In the genomic region with DNA sequence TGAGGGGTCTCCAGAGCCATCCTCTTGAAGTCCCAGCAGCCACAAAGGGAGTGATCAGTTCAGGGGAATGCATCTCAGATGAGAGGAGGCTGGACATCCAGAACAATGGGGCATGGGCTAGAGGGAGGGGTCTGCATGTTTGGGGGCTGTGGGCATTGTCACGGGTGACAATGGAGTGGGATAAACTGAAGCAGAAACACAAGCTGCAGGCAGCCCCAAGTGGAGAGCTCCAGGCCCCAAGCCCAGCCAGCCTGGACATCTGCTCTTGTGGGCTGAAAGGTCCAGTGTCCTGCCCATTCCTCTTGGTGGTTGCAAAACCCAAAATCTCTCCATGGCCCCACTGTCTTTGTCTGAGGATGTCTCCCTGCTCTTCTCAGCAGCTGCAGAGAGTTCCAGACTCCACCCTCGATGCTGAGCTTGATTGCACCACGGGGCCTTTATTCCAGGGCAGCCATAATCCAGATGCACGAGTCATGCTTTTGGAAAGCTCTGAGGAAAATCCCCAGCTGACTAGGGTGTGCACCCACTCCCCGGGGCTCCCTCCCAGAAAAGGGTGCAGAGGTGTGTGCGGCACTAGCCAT, we compare ENCODE assay signal across 10 cellular contexts.
A peak's percentile ranks its signal among the peaks of the same experiment; 100 is the strongest.
DNase-seq lines count a peak whose midpoint lies in the region; ATAC-seq and TF ChIP-seq lines count a peak whose summit lies in the region.
"Had no signal": no experiment of that assay in that cellular context is flagged by ENCODE, and none has a peak within 500 bp of the region (broad histone marks: within the 10 kb centered on the region; RNA-seq: fewer than 3 reads in every experiment).

No MANE protein-coding gene starts in this region.

- CTCF ChIA-PET in mammary epithelial cell (lab: Charles Lee; ENCODE audit: low non-redundant PET): no interaction called here

- TF ChIP-seq CTCF in mammary epithelial cell (conservative IDR thresholded peaks at IDR 0.05 in 1 of 2, IDR thresholded peaks at IDR 0.05 in 1 of 2; ENCODE audit: extremely low read depth in 1 of 2, insufficient read depth in 1 of 2, low read depth in 1 of 2, low read length in 2 of 2): no peak
- TF ChIP-seq CTCF in left ventricle myocardium inferior (IDR thresholded peaks at IDR 0.05; ENCODE audit: borderline replicate concordance): no peak

- H3K4me3 ChIP-seq in mammary epithelial cell (replicated peaks in 1 of 3; ENCODE audit: insufficient read depth in 1 of 3, low read depth in 2 of 3, low read length in 3 of 3) (no peak overlapping the region), left ventricle myocardium inferior (peak overlapping the region; percentile 37), skeletal muscle tissue (ENCODE audit: low read length in 3 of 3) (peak overlapping the region in 2 of 3 donors; percentile 10 to 41)

- dilution Hi-C loops in mammary epithelial cell (cut with HindIII; ENCODE audit: low sequenced_read_pairs): no loop called here

- H3K36me3 ChIP-seq in mammary epithelial cell (ENCODE audit: insufficient read depth, low read length): no peaks in the 10 kb centered on the region
- peaks cover 72% of the 10 kb centered on the region for H3K36me3 ChIP-seq in left ventricle myocardium inferior
- H3K36me3 ChIP-seq in skeletal muscle tissue (ENCODE audit: control insufficient read depth in 3 of 3, insufficient read depth in 3 of 3, low read length in 3 of 3): peaks cover 23 to 36% (median 30%) of the 10 kb centered on the region in 3 donors

- no peaks in the 10 kb centered on the region for H4K20me1 ChIP-seq in mammary epithelial cell (ENCODE audit: insufficient read depth, low read length)

- intact Hi-C loops in mammary epithelial cell (cut with micrococcal nuclease): no loop called here
- intact Hi-C loops in left ventricle myocardium inferior (cut with micrococcal nuclease): no loop called here

- in situ Hi-C loops in mammary epithelial cell (cut with MboI; ENCODE audit: low sequenced_read_pairs in 2 of 2): no loop called here

- H3K9ac ChIP-seq in mammary epithelial cell (ENCODE audit: insufficient read depth, low read length): no peak overlapping the region
- H3K9ac ChIP-seq in skeletal muscle tissue (ENCODE audit: low read depth in 1 of 3, low read length in 3 of 3): peak overlapping the region in 2 of 3 donors; percentile 51 to 68
- H3K9ac ChIP-seq: KMS-11 had no signal

- H3K4me1 ChIP-seq in mammary epithelial cell (ENCODE audit: insufficient read depth, low read length) (peaks cover 26% of the 10 kb centered on the region), left ventricle myocardium inferior (peaks cover 100% of the 10 kb centered on the region), skeletal muscle tissue (ENCODE audit: control insufficient read depth in 3 of 3, insufficient read depth in 3 of 3, low read length in 3 of 3) (peaks cover 88 to 98% (median 94%) of the 10 kb centered on the region in 3 donors)

- BruUV-seq in mammary epithelial cell (replicated peaks; lab: Mats Ljungman, UMichigan): no TSS peak

- ATAC-seq in GM18519 (IDR thresholded peaks at IDR 0.05; ENCODE audit: low FRiP score, unreplicated experiment): no peak
- no peak for ATAC-seq in HG03135 (IDR thresholded peaks at IDR 0.05; ENCODE audit: unreplicated experiment)
- ATAC-seq in HG03108 (IDR thresholded peaks at IDR 0.05; ENCODE audit: unreplicated experiment): no peak

- no peaks in the 10 kb centered on the region for H3K9me3 ChIP-seq in mammary epithelial cell (replicated peaks; ENCODE audit: insufficient read depth, low read length)
- no peaks in the 10 kb centered on the region for H3K9me3 ChIP-seq in left ventricle myocardium inferior (replicated peaks)
- H3K9me3 ChIP-seq in skeletal muscle tissue (ENCODE audit: control insufficient read depth in 3 of 3, low read length in 3 of 3): no peaks in the 10 kb centered on the region

- peak; percentile 62 for DNase-seq in EL
- DNase-seq in mammary epithelial cell: peak; percentile 59
- no peak for DNase-seq in left ventricle myocardium inferior
- DNase-seq in NCI-H1105 (lab: John Stamatoyannopoulos, UW): no peak
- DNase-seq: NCI-H510A treated with DMSO at 0.1 percent for 48 hours had no signal

- H3K27ac ChIP-seq in mammary epithelial cell (ENCODE audit: insufficient read depth, low read depth, low read length): no peak overlapping the region
- H3K27ac ChIP-seq in left ventricle myocardium inferior (replicated peaks): peak overlapping the region; percentile 95
- H3K27ac ChIP-seq in skeletal muscle tissue (ENCODE audit: low read depth, low read length): peak overlapping the region; percentile 70
- H3K27ac ChIP-seq: KMS-11 had no signal

- H2AFZ ChIP-seq in mammary epithelial cell (ENCODE audit: low read depth, low read length): no peak overlapping the region

- H3K27me3 ChIP-seq in mammary epithelial cell (ENCODE audit: insufficient read depth, low read length): no peaks in the 10 kb centered on the region
- no peaks in the 10 kb centered on the region for H3K27me3 ChIP-seq in left ventricle myocardium inferior (ENCODE audit: low read depth)
- H3K27me3 ChIP-seq in skeletal muscle tissue (ENCODE audit: control insufficient read depth in 3 of 3, insufficient read depth in 3 of 3, low read length in 3 of 3): no peaks in the 10 kb centered on the region

- H3K4me2 ChIP-seq in mammary epithelial cell (ENCODE audit: insufficient read depth, low read depth, low read length): no peak overlapping the region
- H3K4me2 ChIP-seq: KMS-11 had no signal

- 58% methylated on average over 4 of the region's 6 CpGs for WGBS in mammary epithelial cell (ENCODE audit: low coverage, missing lambda C conversion rate)

- H3K79me2 ChIP-seq in mammary epithelial cell (ENCODE audit: insufficient read depth, low read length): no peaks in the 10 kb centered on the region

Comparison
In these comparisons a context has a peak if more than half of its experiments do, and no peak if none do; other contexts are left out.
1. DNase-seq: peak in EL (single experiment) and mammary epithelial cell (single experiment); none in left ventricle myocardium inferior (single experiment) and NCI-H1105 (single experiment).
2. H3K4me3 ChIP-seq: peak in left ventricle myocardium inferior (single experiment) and skeletal muscle tissue (2 of 3); none in mammary epithelial cell (0 of 3).